ENCODE assay signal across 8 cellular contexts in the genomic region with DNA sequence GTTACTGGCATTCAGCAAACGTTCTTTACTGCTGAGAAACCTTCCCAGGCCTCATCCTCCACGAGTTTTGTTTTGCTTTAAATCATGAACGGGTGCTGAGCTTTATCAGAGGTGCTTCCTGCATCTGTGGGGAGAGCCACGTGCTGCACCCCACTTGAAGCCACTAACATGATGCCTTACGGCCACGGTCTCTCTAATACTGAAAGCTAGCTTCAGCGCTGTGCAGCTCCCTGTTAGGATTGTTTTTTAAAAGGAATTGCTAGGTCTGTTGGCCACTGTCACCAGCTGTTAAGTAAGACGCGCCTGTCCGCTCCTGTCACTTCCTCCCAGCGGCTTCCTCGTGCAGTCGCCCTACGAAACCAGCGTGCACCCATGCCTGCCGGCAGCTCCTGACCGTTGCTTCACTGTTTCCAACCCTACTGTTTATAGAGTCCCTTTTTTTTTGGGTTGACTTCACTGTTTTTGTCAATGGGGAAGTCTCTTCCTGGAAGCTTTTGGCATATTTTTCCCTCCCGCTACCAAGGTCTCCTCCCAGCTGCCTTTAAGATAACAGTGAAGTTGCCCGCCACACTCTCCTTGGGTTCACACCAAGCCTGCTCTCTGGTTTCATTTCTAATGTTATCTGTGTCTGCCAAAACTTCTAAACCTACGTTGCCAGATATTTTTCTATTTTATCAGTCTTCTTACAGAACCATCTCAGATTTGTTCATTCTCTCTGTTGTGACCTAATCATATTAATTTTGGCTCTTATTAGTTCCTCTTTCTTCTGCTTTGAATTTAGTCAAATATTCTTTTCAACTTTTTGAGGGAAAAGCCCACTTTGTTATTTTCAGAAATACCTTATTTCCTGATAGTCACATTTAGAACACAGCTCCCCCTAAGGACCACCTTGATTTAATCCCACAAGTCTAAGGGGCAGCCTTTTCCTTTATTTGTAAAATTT. TPM values are rescaled to one million over a fixed set of nuclear protein-coding genes. Genes with fewer than 3 reads are reported as not detected.
DNase-seq lines count a peak whose midpoint lies in the region; ATAC-seq and TF ChIP-seq lines count a peak whose summit lies in the region.

No MANE protein-coding gene starts in this region.

- intact Hi-C loops in Caco-2 (cut with micrococcal nuclease; ENCODE audit: unreplicated experiment) (no loop called here), left ventricle myocardium superior (cut with micrococcal nuclease) (no loop called here), aorta (cut with DNase I) (no loop called here), prostate gland (cut with DNase I) (no loop called here)

- H3K4me3 Mint-ChIP-seq in Caco-2 (ENCODE audit: unreplicated experiment) = no peak overlapping the region

- DNase-seq in Caco-2 (no peak), RWPE1 (ENCODE audit: low spot score) (no peak), left ventricle myocardium superior (peak; percentile 70), aorta (peak in 1 of 2 donors; percentile 92), NCI-H1417 (lab: John Stamatoyannopoulos, UW) (no peak), NCI-H524 treated with DMSO at 0.1 percent for 48 hours (lab: John Stamatoyannopoulos, UW) (no peak), prostate gland (ENCODE audit: low spot score) (no peak)

- H3K4me1 ChIP-seq in Caco-2 (no peaks in the 10 kb centered on the region), aorta (ENCODE audit: control insufficient read depth in 1 of 2, insufficient read depth in 2 of 2, low read length in 2 of 2) (no peaks in the 10 kb centered on the region), prostate gland (replicated peaks) (peaks cover 7% of the 10 kb centered on the region)

- peaks cover 22% of the 10 kb centered on the region for H3K36me3 Mint-ChIP-seq in Caco-2 (ENCODE audit: insufficient read depth, unreplicated experiment)

- H3K9me3 ChIP-seq in Caco-2 = no peaks in the 10 kb centered on the region
- H3K9me3 ChIP-seq in aorta (ENCODE audit: control insufficient read depth, low read length) = no peaks in the 10 kb centered on the region
- no peaks in the 10 kb centered on the region for H3K9me3 ChIP-seq in prostate gland

- ATAC-seq in GM21717 (IDR thresholded peaks at IDR 0.05; ENCODE audit: unreplicated experiment) (peak; percentile 16), left ventricle myocardium superior (peak; percentile 54), aorta (ENCODE audit: low FRiP score) (peak; percentile 61)

- no peaks in the 10 kb centered on the region for H3K4me1 Mint-ChIP-seq in Caco-2 (ENCODE audit: low read depth, unreplicated experiment)

- POLR2A ChIA-PET in Caco-2 (lab: Charles Lee) (no interaction called here), RWPE1 (lab: Yijun Ruan, JAX; ENCODE audit: low non-redundant PET) (interaction anchor here (0.6 kb wide), 1 partner anchor 166 kb away, joined by 3 read pairs; no protein-coding TSS in a partner anchor)

- no TSS peak for BruUV-seq in Caco-2 (replicated peaks; lab: Mats Ljungman, UMichigan)

- WGBS in aorta, 2 donors = 49 to 59% methylated on average over 20 of the region's 20 CpGs
- WGBS in prostate gland = 72% methylated on average over 20 of the region's 20 CpGs

- no peak for TF ChIP-seq POLR2A in prostate gland (IDR thresholded peaks at IDR 0.05)

- no peaks in the 10 kb centered on the region for H3K27me3 Mint-ChIP-seq in Caco-2 (ENCODE audit: insufficient read depth, unreplicated experiment)

- H3K27ac ChIP-seq in RWPE1 = peak overlapping the region; percentile 33; the same call in 1 of the 2 replicates
- H3K27ac ChIP-seq in aorta (ENCODE audit: low read depth in 1 of 2, low read length in 2 of 2) = no peak overlapping the region
- no peak overlapping the region for H3K27ac ChIP-seq in prostate gland

- TF ChIP-seq CTCF in Caco-2 (IDR thresholded peaks at IDR 0.05; ENCODE audit: insufficient read depth in 1 of 2, low read depth in 1 of 2, low read length in 1 of 2, severe bottlenecking in 1 of 2, unreplicated experiment in 1 of 2) (no peak), RWPE1 (conservative IDR thresholded peaks at IDR 0.05; ENCODE audit: low read depth) (no peak), prostate gland (IDR thresholded peaks at IDR 0.05) (no peak)

- H3K36me3 ChIP-seq in Caco-2 (ENCODE audit: control insufficient read depth, insufficient read depth, low read length) (no peaks in the 10 kb centered on the region; the same call in 1 of the 2 replicates), aorta (ENCODE audit: control insufficient read depth in 1 of 2, insufficient read depth in 2 of 2, low read length in 1 of 2) (no peaks in the 10 kb centered on the region), prostate gland (no peaks in the 10 kb centered on the region)

- H3K27me3 ChIP-seq in Caco-2 (replicated peaks; ENCODE audit: control insufficient read depth, insufficient read depth, low read length) (no peaks in the 10 kb centered on the region), aorta (ENCODE audit: control insufficient read depth in 1 of 2, insufficient read depth in 2 of 2, low read length in 1 of 2) (no peaks in the 10 kb centered on the region), prostate gland (replicated peaks; ENCODE audit: insufficient read depth) (no peaks in the 10 kb centered on the region)

- H3K4me3 ChIP-seq in Caco-2 (ENCODE audit: low read depth, low read length) = no peak overlapping the region
- no peak overlapping the region for H3K4me3 ChIP-seq in aorta (ENCODE audit: low read length in 2 of 2)
- H3K4me3 ChIP-seq in prostate gland = no peak overlapping the region

- CTCF ChIA-PET in Caco-2 (lab: Charles Lee) = no interaction called here
- CTCF ChIA-PET in RWPE1 (lab: Yijun Ruan, JAX) = interaction anchor here (0.6 to 0.7 kb wide), 6 partner anchors 59 to 1375 kb away, joined by 3 to 8 read pairs (median 3); no protein-coding TSS in a partner anchor

- H3K9me3 Mint-ChIP-seq in Caco-2 (ENCODE audit: unreplicated experiment) = no peaks in the 10 kb centered on the region

- H3K27ac Mint-ChIP-seq in Caco-2 (ENCODE audit: unreplicated experiment) = peak overlapping the region; percentile 26

RNA-seq across cellular contexts. Expression of gene LPCAT1, which starts 20.2 kb away (rescaled TPM):
- 49.3 and 52.8 TPM in 2 replicates for total RNA-seq in Caco-2 (2022)
- 13.4 TPM for total RNA-seq in left ventricle myocardium superior
- 10 to 100 TPM; 38.7 to 68.7 TPM for total RNA-seq in aorta
- polyA plus RNA-seq in aorta = 10 to 100 TPM in 1 of 2 donors, 1 to 10 TPM in 1; 6.4 to 34.2 TPM
- total RNA-seq in prostate gland = 10 to 100 TPM; 22.6 to 23.9 TPM

RNA-seq across cellular contexts. Expression of gene SLC6A3, which starts 58.3 kb away (rescaled TPM):
- total RNA-seq in Caco-2 (2022) (not detected in 2 replicates), left ventricle myocardium superior (not detected), aorta (under 1 TPM; 0.23 to 0.30 TPM), prostate gland (1 to 10 TPM in 1 of 2 donors, not detected in 1; 4.6 TPM)
- under 1 TPM in 1 of 2 donors, not detected in 1; 0.56 TPM for polyA plus RNA-seq in aorta
